12 cellular contexts compared by ENCODE assay signal in genomic region chr10:102040305-102040704, GRCh38.
"Had no signal": no experiment of that assay in that cellular context is flagged by ENCODE, and none has a peak within 500 bp of the region (broad histone marks: within the 10 kb centered on the region; RNA-seq: fewer than 3 reads in every experiment).

No MANE protein-coding gene starts in this region.

- H3K27ac ChIP-seq: adrenal gland, body of pancreas, ovary had no signal

- H3K9me3 Mint-ChIP-seq: activated B cell treated with CpG ODN at 0.5 μM for 24 hours; activated CD4-positive, alpha-beta T cell treated with anti-CD3 and anti-CD28 coated beads, Interleukin-2, amount 10 ng/mL, durations not matched to agents 7 days and 5 days; neural crest cell; T-helper 1 cell treated with Interleukin-12 subunit alpha and Interleukin-12 subunit beta and Interleukin-4 antibody, amounts not matched to agents 30 μg/mL and 1 μg/mL, for 36 hours had no signal

- H3K27ac Mint-ChIP-seq: activated B cell treated with CpG ODN at 0.5 μM for 24 hours; activated CD4-positive, alpha-beta T cell treated with anti-CD3 and anti-CD28 coated beads, Interleukin-2, amount 10 ng/mL, durations not matched to agents 7 days and 5 days; endodermal cell; T-helper 1 cell treated with Interleukin-12 subunit alpha and Interleukin-12 subunit beta and Interleukin-4 antibody, amounts not matched to agents 30 μg/mL and 1 μg/mL, for 36 hours had no signal

- H3K9me3 ChIP-seq: adrenal gland, body of pancreas, ovary had no signal

- DNase-seq: activated B cell treated with CpG ODN at 0.5 μM for 24 hours; activated CD4-positive, alpha-beta T cell treated with anti-CD3 and anti-CD28 coated beads, Interleukin-2, amount 10 ng/mL, durations not matched to agents 7 days and 5 days; activated CD8-positive, alpha-beta memory T cell treated with anti-CD3 and anti-CD28 coated beads for 24 hours; activated naive CD4-positive, alpha-beta T cell treated with Interleukin-2 at 50 U/mL for 16 hours; adrenal gland; body of pancreas; endodermal cell; ovary; stimulated activated CD4-positive, alpha-beta T cell treated with anti-CD3 and anti-CD28 coated beads, Interleukin-15, amount 100 ng/mL, for 24 hours; stimulated activated CD4-positive, alpha-beta T cell treated with anti-CD3 and anti-CD28 coated beads, Interleukin-4, amount 100 ng/mL, for 4 hours had no signal

- H3K27me3 ChIP-seq: adrenal gland, body of pancreas, ovary had no signal

- H3K36me3 ChIP-seq: ovary had no signal

- H3K27me3 Mint-ChIP-seq: activated B cell treated with CpG ODN at 0.5 μM for 24 hours; activated CD4-positive, alpha-beta T cell treated with anti-CD3 and anti-CD28 coated beads, Interleukin-2, amount 10 ng/mL, durations not matched to agents 7 days and 5 days had no signal

- H3K4me3 Mint-ChIP-seq: activated B cell treated with CpG ODN at 0.5 μM for 24 hours; activated CD4-positive, alpha-beta T cell treated with anti-CD3 and anti-CD28 coated beads, Interleukin-2, amount 10 ng/mL, durations not matched to agents 7 days and 5 days; endodermal cell; neural crest cell; T-helper 1 cell treated with Interleukin-12 subunit alpha and Interleukin-12 subunit beta and Interleukin-4 antibody, amounts not matched to agents 30 μg/mL and 1 μg/mL, for 36 hours had no signal

- H3K4me1 ChIP-seq: body of pancreas had no signal

- H3K4me3 ChIP-seq: adrenal gland, body of pancreas, ovary had no signal
